9 cellular contexts compared by ENCODE assay signal in the genomic region with DNA sequence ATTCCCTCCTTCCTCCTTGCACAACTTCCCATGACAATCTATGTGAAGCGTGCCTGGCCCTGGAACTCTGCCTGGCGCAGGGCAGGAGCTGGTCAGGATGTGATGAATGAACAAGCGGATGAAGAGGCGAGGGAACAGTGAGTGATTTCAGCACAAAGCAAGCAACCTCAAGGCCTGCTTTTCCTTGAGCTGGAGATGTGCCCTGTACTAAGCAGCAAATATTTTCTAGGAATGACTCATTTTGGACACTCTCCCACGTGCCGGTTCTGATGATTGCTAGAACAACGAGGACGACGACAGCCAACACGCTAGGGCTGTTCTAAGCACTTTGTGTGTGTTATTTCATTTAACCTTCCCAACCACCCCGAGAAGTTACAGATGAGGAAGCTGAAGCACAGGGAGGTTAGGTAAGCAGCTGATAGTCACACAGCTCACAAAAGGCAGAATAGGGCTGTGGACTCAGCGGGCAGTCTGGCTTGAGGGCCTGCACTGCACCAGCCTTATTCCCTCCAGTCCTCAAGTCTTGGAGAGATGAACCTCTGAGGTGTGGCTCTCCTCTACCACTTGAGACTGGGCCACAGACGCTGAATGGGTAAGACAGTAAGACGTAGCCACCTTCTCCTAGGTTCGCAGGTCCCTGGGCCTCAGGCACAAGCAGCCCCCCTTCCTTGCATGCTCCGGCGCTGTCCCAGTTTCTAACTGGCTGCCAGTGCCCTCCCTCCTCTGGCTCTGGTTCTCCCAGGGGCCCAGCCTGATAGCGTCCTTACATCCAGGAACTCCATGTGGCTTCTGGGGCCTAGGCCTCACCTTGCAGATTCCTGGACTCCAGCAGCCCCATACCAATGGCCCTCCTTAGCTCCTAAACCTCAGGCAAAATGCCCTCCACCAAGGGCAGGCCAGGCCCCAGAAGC. TPM values are rescaled to one million over a fixed set of nuclear protein-coding genes. Genes with fewer than 3 reads are reported as not detected.
DNase-seq lines count a peak whose midpoint lies in the region; ATAC-seq and FAIRE-seq lines count a peak whose summit lies in the region.
"Had no signal": no experiment of that assay in that cellular context is flagged by ENCODE, and none has a peak within 500 bp of the region (broad histone marks: within the 10 kb centered on the region; RNA-seq: fewer than 3 reads in every experiment).

No MANE protein-coding gene starts in this region.

- H3K27me3 Mint-ChIP-seq in activated CD8-positive, alpha-beta memory T cell treated with anti-CD3 and anti-CD28 coated beads, Interleukin-2, amount 10 ng/mL, durations not matched to agents 7 days and 5 days = no peaks in the 10 kb centered on the region

- no peak overlapping the region for H3K4me3 Mint-ChIP-seq in activated CD8-positive, alpha-beta memory T cell treated with anti-CD3 and anti-CD28 coated beads, Interleukin-2, amount 10 ng/mL, durations not matched to agents 7 days and 5 days

- DNase-seq in A172 (ENCODE audit: low spot score) (peak; percentile 87), HTR-8/SVneo (ENCODE audit: insufficient read length, low spot score) (no peak), dedifferentiated amniotic fluid mesenchymal stem cell (ENCODE audit: extremely low spot score) (peak; percentile 45), medulla oblongata (ENCODE audit: extremely low spot score) (peak; percentile 48), NCI-H146 treated with DMSO at 0.1 percent for 48 hours (lab: John Stamatoyannopoulos, UW; ENCODE audit: unreplicated experiment) (no peak), NCI-H2196 treated with DMSO at 0.1 percent for 48 hours (lab: John Stamatoyannopoulos, UW; ENCODE audit: unreplicated experiment) (no peak)
- no peak for DNase-seq in activated CD8-positive, alpha-beta memory T cell treated with anti-CD3 and anti-CD28 coated beads, Interleukin-2, amount 10 ng/mL, durations not matched to agents 7 days and 5 days
- DNase-seq: GF-D8 had no signal

- H3K9me3 Mint-ChIP-seq in activated CD8-positive, alpha-beta memory T cell treated with anti-CD3 and anti-CD28 coated beads, Interleukin-2, amount 10 ng/mL, durations not matched to agents 7 days and 5 days (ENCODE audit: low read depth) = no peaks in the 10 kb centered on the region

- CTCF ChIA-PET in activated CD8-positive, alpha-beta memory T cell treated with anti-CD3 and anti-CD28 coated beads, Interleukin-2, amount 10 ng/mL, durations not matched to agents 7 days and 5 days (lab: Charles Lee) = interaction anchor here (0.9 to 1.2 kb wide), 2 partner anchors 275 to 307 kb away, joined by 3 to 4 read pairs; no protein-coding TSS in a partner anchor

- no peak overlapping the region for H3K27ac Mint-ChIP-seq in activated CD8-positive, alpha-beta memory T cell treated with anti-CD3 and anti-CD28 coated beads, Interleukin-2, amount 10 ng/mL, durations not matched to agents 7 days and 5 days

- no peak for ATAC-seq in HG03095 (IDR thresholded peaks at IDR 0.05; ENCODE audit: unreplicated experiment)
- no peak for ATAC-seq in activated CD8-positive, alpha-beta memory T cell treated with anti-CD3 and anti-CD28 coated beads, Interleukin-2, amount 10 ng/mL, durations not matched to agents 7 days and 5 days

- H3K36me3 Mint-ChIP-seq in activated CD8-positive, alpha-beta memory T cell treated with anti-CD3 and anti-CD28 coated beads, Interleukin-2, amount 10 ng/mL, durations not matched to agents 7 days and 5 days = no peaks in the 10 kb centered on the region

- H3K4me1 Mint-ChIP-seq in activated CD8-positive, alpha-beta memory T cell treated with anti-CD3 and anti-CD28 coated beads, Interleukin-2, amount 10 ng/mL, durations not matched to agents 7 days and 5 days = peaks cover 30% of the 10 kb centered on the region

- peak; percentile 16 for FAIRE-seq in HTR-8/SVneo (lab: Jason Lieb, UNC)

RNA-seq across cellular contexts. Expression of a gene that starts 59.0 kb away (rescaled TPM):
- 133 and 137 TPM in 2 replicates for total RNA-seq in A172 (2014; rRNA removed; shearing (Covaris generic))
- 10 to 100 TPM; 57.9 to 68.3 TPM for total RNA-seq in activated CD8-positive, alpha-beta memory T cell treated with anti-CD3 and anti-CD28 coated beads, Interleukin-2, amount 10 ng/mL, durations not matched to agents 7 days and 5 days

Comparison
In these comparisons a context has a peak if more than half of its experiments do, and no peak if none do; other contexts are left out.
1. DNase-seq: peak in A172 (single experiment), dedifferentiated amniotic fluid mesenchymal stem cell (single experiment) and medulla oblongata (single experiment); none in HTR-8/SVneo (single experiment), NCI-H146 treated with DMSO at 0.1 percent for 48 hours (single experiment), NCI-H2196 treated with DMSO at 0.1 percent for 48 hours (single experiment) and activated CD8-positive, alpha-beta memory T cell treated with anti-CD3 and anti-CD28 coated beads, Interleukin-2, amount 10 ng/mL, durations not matched to agents 7 days and 5 days (single experiment).